In the genomic region with DNA sequence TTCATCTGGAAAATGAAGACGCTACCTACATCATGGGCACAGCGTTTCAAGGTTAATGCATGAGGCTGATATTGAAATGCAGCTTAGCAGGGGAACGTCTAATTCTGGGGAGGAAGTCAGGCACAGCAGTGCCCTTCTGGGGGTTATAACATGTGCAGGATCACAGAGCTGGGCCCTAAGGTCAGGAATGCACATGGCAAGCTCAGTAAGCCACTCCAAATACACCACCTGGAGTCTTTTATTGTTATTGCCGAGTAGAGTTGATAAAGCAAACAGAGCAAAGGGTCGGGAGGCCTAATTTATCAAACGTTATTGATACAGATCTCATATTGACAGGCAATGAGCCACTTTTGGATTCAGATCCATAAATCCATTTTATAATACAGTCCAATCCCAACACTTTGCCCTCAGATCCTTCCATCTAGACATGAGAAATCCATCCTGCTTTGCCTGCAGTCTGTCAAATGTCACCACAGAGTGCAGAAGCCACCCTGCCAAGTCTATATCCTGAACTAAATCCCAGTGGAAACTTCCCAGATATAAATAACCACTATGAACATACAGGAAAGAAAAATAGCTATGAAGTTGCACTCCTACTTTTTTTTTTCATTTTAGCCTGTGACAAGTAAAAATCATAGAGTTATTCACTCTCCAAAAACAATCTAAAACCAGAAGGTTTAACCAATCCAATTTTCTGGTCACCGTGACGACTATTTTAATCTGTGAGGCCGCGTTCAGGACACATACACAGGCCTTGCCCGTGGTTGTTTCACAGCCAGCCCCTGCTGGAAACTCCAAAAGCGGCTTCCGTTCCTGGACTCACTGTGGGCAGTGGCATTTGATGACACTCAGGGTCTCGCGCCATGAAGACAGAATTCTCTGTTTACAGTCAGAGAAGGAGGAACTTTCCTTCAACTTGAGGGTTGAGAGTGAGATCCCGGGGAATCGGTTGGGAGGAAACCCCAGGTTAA, we compare ENCODE assay signal across 26 cellular contexts.
DNase-seq lines count a peak whose midpoint lies in the region; ATAC-seq and TF ChIP-seq lines count a peak whose summit lies in the region.
"Had no signal": no experiment of that assay in that cellular context is flagged by ENCODE, and none has a peak within 500 bp of the region (broad histone marks: within the 10 kb centered on the region; RNA-seq: fewer than 3 reads in every experiment).

No MANE protein-coding gene starts in this region.

- H3K27ac Mint-ChIP-seq in nephron: peak overlapping the region; percentile 8 to 83 (median 32)
- H3K27ac Mint-ChIP-seq in stimulated activated naive B cell treated with anti-CD40 and anti-IgM and Interleukin-4, amounts not matched to agents 10 μg/mL and 1 μg/mL and 100 μg/mL, for 72 hours: no peak overlapping the region
- H3K27ac Mint-ChIP-seq: activated CD4-positive, alpha-beta memory T cell treated with anti-CD3 and anti-CD28 coated beads, Interleukin-2, amount 10 ng/mL, durations not matched to agents 7 days and 5 days; activated naive CD4-positive, alpha-beta T cell treated with anti-CD3 and anti-CD28 coated beads, Interleukin-2, amount 50 U/mL, for 24 hours; IgD-negative memory B cell; stimulated activated naive CD8-positive, alpha-beta T cell treated with anti-CD3 and anti-CD28 coated beads, Interleukin-15, Interleukin-2, amounts not matched to agents 100 ng/mL and 50 ng/mL, for 24 hours had no signal

- peak in 2 of 9 donors; percentile 8 to 9 for TF ChIP-seq CTCF in heart right ventricle (IDR thresholded peaks at IDR 0.05)
- TF ChIP-seq CTCF in nephron (IDR thresholded peaks at IDR 0.05; ENCODE audit: unreplicated experiment in 3 of 3): no peak
- no peak for TF ChIP-seq CTCF in ovary (IDR thresholded peaks at IDR 0.05)

- H3K9me3 ChIP-seq in heart right ventricle (no peaks in the 10 kb centered on the region), ovary (no peaks in the 10 kb centered on the region)
- H3K9me3 ChIP-seq: A549, body of pancreas, pancreas, uterus had no signal

- WGBS in heart right ventricle, 2 donors: 13 to 17% methylated on average over 17 of the region's 17 CpGs
- 55 to 59% (median 55%) methylated on average over 17 of the region's 17 CpGs for WGBS in ovary, 3 donors

- DNase-seq in NCI-H345 (lab: John Stamatoyannopoulos, UW) (peak; percentile 1), NCI-H345 treated with DMSO at 0.1 percent for 48 hours (lab: John Stamatoyannopoulos, UW; ENCODE audit: unreplicated experiment) (no peak), heart right ventricle (peak; percentile 22 to 51), stromal cell of bone marrow (ENCODE audit: low read depth) (peak; percentile 15), ovary (no peak)
- no peak for DNase-seq in stimulated activated naive B cell treated with anti-CD40 and anti-IgM and Interleukin-4, amounts not matched to agents 10 μg/mL and 1 μg/mL and 100 μg/mL, for 72 hours
- DNase-seq: activated CD4-positive, alpha-beta memory T cell treated with anti-CD3 and anti-CD28 coated beads, Interleukin-2, amount 10 ng/mL, durations not matched to agents 7 days and 5 days; activated T-cell treated with anti-CD3 and anti-CD28 coated beads, Interleukin-2, amount 50 U/mL, for 48 hours; body of pancreas; DMS53; glutamatergic neuron; GM23248; midbrain; NCI-H2029 treated with DMSO at 0.1 percent for 48 hours; NCI-H748 treated with DMSO at 0.1 percent for 48 hours; pancreas; stimulated activated CD4-positive, alpha-beta T cell treated with anti-CD3 and anti-CD28 coated beads, Interleukin-15, amount 100 ng/mL, for 24 hours; uterus had no signal

- peak overlapping the region; percentile 64 to 88 (median 74) for H3K27ac ChIP-seq in heart right ventricle
- H3K27ac ChIP-seq in ovary: no peak overlapping the region
- H3K27ac ChIP-seq: A549, body of pancreas, C4-2B, GM23248, pancreas, uterus had no signal

- ATAC-seq in heart right ventricle: peak; percentile 61 to 83 (median 70)
- ATAC-seq in GM18858 (IDR thresholded peaks at IDR 0.05; ENCODE audit: unreplicated experiment): no peak
- ATAC-seq in stimulated activated naive B cell treated with anti-CD40 and anti-IgM and Interleukin-4, amounts not matched to agents 10 μg/mL and 1 μg/mL and 100 μg/mL, for 72 hours (replicated peaks): no peak
- ATAC-seq: A549, body of pancreas, esophagus mucosa, pancreas had no signal

- H3K4me3 ChIP-seq in heart right ventricle (peak overlapping the region in 4 of 10 donors; percentile 10 to 29 (median 18)), ovary (no peak overlapping the region)
- H3K4me3 ChIP-seq: A549, body of pancreas, GM23248, pancreas, uterus had no signal

- H3K4me3 Mint-ChIP-seq in nephron: peak overlapping the region in 1 of 3 experiments; percentile 13
- no peak overlapping the region for H3K4me3 Mint-ChIP-seq in stimulated activated naive B cell treated with anti-CD40 and anti-IgM and Interleukin-4, amounts not matched to agents 10 μg/mL and 1 μg/mL and 100 μg/mL, for 72 hours
- H3K4me3 Mint-ChIP-seq: activated CD4-positive, alpha-beta memory T cell treated with anti-CD3 and anti-CD28 coated beads, Interleukin-2, amount 10 ng/mL, durations not matched to agents 7 days and 5 days; activated naive CD4-positive, alpha-beta T cell treated with anti-CD3 and anti-CD28 coated beads, Interleukin-2, amount 50 U/mL, for 24 hours; IgD-negative memory B cell; stimulated activated naive CD8-positive, alpha-beta T cell treated with anti-CD3 and anti-CD28 coated beads, Interleukin-15, Interleukin-2, amounts not matched to agents 100 ng/mL and 50 ng/mL, for 24 hours had no signal

- H3K27me3 Mint-ChIP-seq in nephron (ENCODE audit: low read depth): peaks cover 7% of the 10 kb centered on the region
- H3K27me3 Mint-ChIP-seq in stimulated activated naive B cell treated with anti-CD40 and anti-IgM and Interleukin-4, amounts not matched to agents 10 μg/mL and 1 μg/mL and 100 μg/mL, for 72 hours: no peaks in the 10 kb centered on the region
- H3K27me3 Mint-ChIP-seq: activated CD4-positive, alpha-beta memory T cell treated with anti-CD3 and anti-CD28 coated beads, Interleukin-2, amount 10 ng/mL, durations not matched to agents 7 days and 5 days had no signal

- TF ChIP-seq POLR2A in ovary (IDR thresholded peaks at IDR 0.05): no peak

- intact Hi-C loops in heart right ventricle (cut with DNase I) (loop anchor here in 4 of 10 donors (5.0 to 10.0 kb wide), 6 partner anchors 166 to 374 kb away; partner anchors contain the start of gene PPARGC1A (in 1 of the 4)), ovary (cut with DNase I) (no loop called here)

- H3K36me3 Mint-ChIP-seq in nephron (ENCODE audit: low read depth): no peaks in the 10 kb centered on the region
- H3K36me3 Mint-ChIP-seq in stimulated activated naive B cell treated with anti-CD40 and anti-IgM and Interleukin-4, amounts not matched to agents 10 μg/mL and 1 μg/mL and 100 μg/mL, for 72 hours: no peaks in the 10 kb centered on the region
- H3K36me3 Mint-ChIP-seq: activated naive CD4-positive, alpha-beta T cell treated with anti-CD3 and anti-CD28 coated beads, Interleukin-2, amount 50 U/mL, for 24 hours; IgD-negative memory B cell had no signal

- H3K4me1 ChIP-seq in heart right ventricle: peaks cover 8 to 50% (median 30%) of the 10 kb centered on the region in 9 donors
- no peaks in the 10 kb centered on the region for H3K4me1 ChIP-seq in ovary (ENCODE audit: insufficient read depth)
- H3K4me1 ChIP-seq: A549, body of pancreas, pancreas, uterus had no signal

- no peaks in the 10 kb centered on the region for H3K9me3 Mint-ChIP-seq in nephron
- peaks cover 0 to 3% of the 10 kb centered on the region in 2 donors for H3K9me3 Mint-ChIP-seq in stimulated activated naive B cell treated with anti-CD40 and anti-IgM and Interleukin-4, amounts not matched to agents 10 μg/mL and 1 μg/mL and 100 μg/mL, for 72 hours
- H3K9me3 Mint-ChIP-seq: activated CD4-positive, alpha-beta memory T cell treated with anti-CD3 and anti-CD28 coated beads, Interleukin-2, amount 10 ng/mL, durations not matched to agents 7 days and 5 days; activated naive CD4-positive, alpha-beta T cell treated with anti-CD3 and anti-CD28 coated beads, Interleukin-2, amount 50 U/mL, for 24 hours; stimulated activated naive CD8-positive, alpha-beta T cell treated with anti-CD3 and anti-CD28 coated beads, Interleukin-15, Interleukin-2, amounts not matched to agents 100 ng/mL and 50 ng/mL, for 24 hours had no signal

- H3K27me3 ChIP-seq in heart right ventricle: no peaks in the 10 kb centered on the region
- no peaks in the 10 kb centered on the region for H3K27me3 ChIP-seq in ovary
- H3K27me3 ChIP-seq: body of pancreas, pancreas, uterus had no signal

- no peak for TF ChIP-seq EP300 in ovary (IDR thresholded peaks at IDR 0.05)

- H3K36me3 ChIP-seq in heart right ventricle (no peaks in the 10 kb centered on the region), ovary (no peaks in the 10 kb centered on the region)
- H3K36me3 ChIP-seq: pancreas, uterus had no signal

- H3K4me1 Mint-ChIP-seq in nephron: peaks cover 41% of the 10 kb centered on the region
- no peaks in the 10 kb centered on the region for H3K4me1 Mint-ChIP-seq in stimulated activated naive B cell treated with anti-CD40 and anti-IgM and Interleukin-4, amounts not matched to agents 10 μg/mL and 1 μg/mL and 100 μg/mL, for 72 hours
- H3K4me1 Mint-ChIP-seq: activated CD4-positive, alpha-beta memory T cell treated with anti-CD3 and anti-CD28 coated beads, Interleukin-2, amount 10 ng/mL, durations not matched to agents 7 days and 5 days; activated naive CD4-positive, alpha-beta T cell treated with anti-CD3 and anti-CD28 coated beads, Interleukin-2, amount 50 U/mL, for 24 hours; IgD-negative memory B cell had no signal

Comparison
In these comparisons a context has a peak if more than half of its experiments do, and no peak if none do; other contexts are left out.
1. DNase-seq: peak in NCI-H345 (single experiment), heart right ventricle (2 of 2) and stromal cell of bone marrow (single experiment); none in NCI-H345 treated with DMSO at 0.1 percent for 48 hours (single experiment), stimulated activated naive B cell treated with anti-CD40 and anti-IgM and Interleukin-4, amounts not matched to agents 10 μg/mL and 1 μg/mL and 100 μg/mL, for 72 hours (single experiment) and ovary (0 of 5).
2. ATAC-seq: peak in heart right ventricle (8 of 8); none in GM18858 (single experiment) and stimulated activated naive B cell treated with anti-CD40 and anti-IgM and Interleukin-4, amounts not matched to agents 10 μg/mL and 1 μg/mL and 100 μg/mL, for 72 hours (0 of 2).
3. H3K27ac ChIP-seq: peak in heart right ventricle (10 of 10); none in ovary (0 of 2).